ENCODE assay signal across 29 cellular contexts in genomic region chr2:201777043-201777442, GRCh38. TPM values are rescaled to one million over a fixed set of nuclear protein-coding genes. Genes with fewer than 3 reads are reported as not detected.
DNase-seq lines count a peak whose midpoint lies in the region; ATAC-seq and TF ChIP-seq lines count a peak whose summit lies in the region.
"Had no signal": no experiment of that assay in that cellular context is flagged by ENCODE, and none has a peak within 500 bp of the region (broad histone marks: within the 10 kb centered on the region; RNA-seq: fewer than 3 reads in every experiment).

No MANE protein-coding gene starts in this region.

- H3K9me2 ChIP-seq in SK-N-SH: no peaks in the 10 kb centered on the region

- H3K36me3 ChIP-seq in SK-N-SH (replicated peaks in 1 of 2; ENCODE audit: control insufficient read depth in 1 of 2, insufficient read depth in 2 of 2, low read length in 1 of 2) (peaks cover 0 to 4% of the 10 kb centered on the region in 2 experiments), mesenchymal stem cell (ENCODE audit: control insufficient read depth in 1 of 2, insufficient read depth in 2 of 2, low read depth in 1 of 2, low read length in 2 of 2) (no peaks in the 10 kb centered on the region)
- H3K36me3 ChIP-seq: ascending aorta, BE2C, esophagus squamous epithelium, ovary, thoracic aorta had no signal

- H3K4me2 ChIP-seq in SK-N-SH: peak overlapping the region; percentile 30; the same call in 1 of the 2 replicates
- H3K4me2 ChIP-seq in mesenchymal stem cell (ENCODE audit: low read length, poor library complexity, severe bottlenecking): no peak overlapping the region

- TF ChIP-seq EP300 in SK-N-SH (IDR thresholded peaks at IDR 0.05; ENCODE audit: borderline replicate concordance in 1 of 2, low read depth in 1 of 2, low read length in 1 of 2): no peak

- H2BK5ac ChIP-seq in mesenchymal stem cell (ENCODE audit: low read depth, low read length, poor library complexity, severe bottlenecking): no peak overlapping the region

- no peak overlapping the region for H2BK12ac ChIP-seq in mesenchymal stem cell (ENCODE audit: low read length in 2 of 2)

- CTCF ChIA-PET in SK-N-SH (lab: Yijun Ruan, JAX): interaction anchor here (1.1 to 2.2 kb wide), 4 partner anchors 9 to 545 kb away, joined by 3 to 7 read pairs (median 3); no protein-coding TSS in a partner anchor

- no peak overlapping the region for H3K18ac ChIP-seq in mesenchymal stem cell (ENCODE audit: low read depth in 1 of 2, low read length in 2 of 2)

- H3K4me3 ChIP-seq in SK-N-SH (ENCODE audit: low read depth in 2 of 2, low read length in 1 of 2) (no peak overlapping the region), mesenchymal stem cell (ENCODE audit: insufficient read depth in 1 of 2, low read depth in 1 of 2, low read length in 2 of 2) (no peak overlapping the region), lower leg skin (ENCODE audit: low read depth, poor library complexity, severe bottlenecking) (no peak overlapping the region)
- H3K4me3 ChIP-seq: ascending aorta, esophagus squamous epithelium, ovary, thoracic aorta had no signal

- peaks cover 85% of the 10 kb centered on the region for H3K79me2 ChIP-seq in SK-N-SH (ENCODE audit: insufficient read depth)

- H3K9ac ChIP-seq in SK-N-SH: no peak overlapping the region
- no peak overlapping the region for H3K9ac ChIP-seq in mesenchymal stem cell (ENCODE audit: low read length)

- no peak for TF ChIP-seq POLR2A in lower leg skin (IDR thresholded peaks at IDR 0.05)

- peaks cover 6% of the 10 kb centered on the region for H3K79me1 ChIP-seq in mesenchymal stem cell (replicated peaks; ENCODE audit: low read length, poor library complexity, severe bottlenecking)

- H2BK15ac ChIP-seq in mesenchymal stem cell (ENCODE audit: low read depth, poor library complexity, severe bottlenecking): no peak overlapping the region

- ATAC-seq in SK-N-SH treated with all-trans-retinoic acid at 6 μM for 48 hours: no peak
- ATAC-seq: activated CD8-positive, alpha-beta memory T cell treated with anti-CD3 and anti-CD28 coated beads, Interleukin-2, amount 10 ng/mL, durations not matched to agents 7 days and 5 days; effector memory CD8-positive, alpha-beta T cell; HCT116; naive thymus-derived CD4-positive, alpha-beta T cell; stimulated activated effector memory CD8-positive, alpha-beta T cell treated with anti-CD3 and anti-CD28 coated beads, Interleukin-12 subunit alpha, Interleukin-12 subunit beta, amount 100 ng/mL, for 72 hours had no signal

- POLR2A ChIA-PET in SK-N-SH (lab: Yijun Ruan, JAX): no interaction called here

- H3F3A ChIP-seq in SK-N-SH (replicated peaks; ENCODE audit: insufficient read depth): peaks cover 4% of the 10 kb centered on the region

- intact Hi-C loops in lower leg skin (cut with DNase I; ENCODE audit: low total_unique reads): no loop called here

- H3K4ac ChIP-seq in mesenchymal stem cell (ENCODE audit: low read depth in 1 of 2, low read length in 2 of 2): no peak overlapping the region

- TF ChIP-seq RAD21 in SK-N-SH (IDR thresholded peaks at IDR 0.05; ENCODE audit: low read length): no peak

- no peak overlapping the region for H3K14ac ChIP-seq in mesenchymal stem cell (ENCODE audit: low read length in 2 of 2)

- H3K23ac ChIP-seq in mesenchymal stem cell (ENCODE audit: low read length in 2 of 2): no peak overlapping the region

- H4K20me1 ChIP-seq in SK-N-SH (ENCODE audit: insufficient read depth): peaks cover 23% of the 10 kb centered on the region; the same call in 1 of the 2 replicates

- peak overlapping the region in 1 of 2 experiments; percentile 11; a peak in 1 of 4 replicates for H3K27ac ChIP-seq in SK-N-SH (ENCODE audit: low read depth in 2 of 2, low read length in 1 of 2)
- no peak overlapping the region for H3K27ac ChIP-seq in mesenchymal stem cell (ENCODE audit: low read length, poor library complexity, severe bottlenecking)
- H3K27ac ChIP-seq: 22Rv1, ascending aorta, esophagus squamous epithelium, ovary, thoracic aorta had no signal

- TF ChIP-seq CTCF in SK-N-SH (IDR thresholded peaks at IDR 0.05) (no peak), lower leg skin (IDR thresholded peaks at IDR 0.05) (no peak)

- DNase-seq in SK-N-SH (no peak), astrocyte of the hippocampus (ENCODE audit: low read depth, low spot score) (peak; percentile 37), mesenchymal stem cell (peak; percentile 28), NCI-H510A (lab: John Stamatoyannopoulos, UW) (no peak), NCI-H1930 (lab: John Stamatoyannopoulos, UW) (no peak), lower leg skin (ENCODE audit: low spot score in 2 of 2) (no peak), pons (ENCODE audit: low spot score) (no peak)
- DNase-seq: activated CD4-positive, alpha-beta T cell treated with anti-CD3 and anti-CD28 coated beads, Interleukin-2, amount 10 ng/mL, durations not matched to agents 24 days and 14 days; activated CD8-positive, alpha-beta memory T cell treated with anti-CD3 and anti-CD28 coated beads, Interleukin-2, amount 10 ng/mL, durations not matched to agents 7 days and 5 days; BE2C; DMS79; effector memory CD8-positive, alpha-beta T cell; esophagus squamous epithelium; KG1; kidney glomerular epithelial cell; naive thymus-derived CD4-positive, alpha-beta T cell; NCI-H2171 treated with DMSO at 0.1 percent for 48 hours; NCI-H526 treated with DMSO at 0.1 percent for 48 hours; ovary; stimulated activated CD4-positive, alpha-beta T cell treated with anti-CD3 and anti-CD28 coated beads, Interleukin-1b, Interleukin-23, amount 100 ng/mL, for 48 hours; T-helper 2 cell had no signal

- H2AFZ ChIP-seq in SK-N-SH (ENCODE audit: low read depth) (no peak overlapping the region), mesenchymal stem cell (ENCODE audit: low read depth, low read length) (no peak overlapping the region)

- no peak overlapping the region for H2BK120ac ChIP-seq in mesenchymal stem cell (ENCODE audit: low read depth, low read length)

- H3K27me3 ChIP-seq in SK-N-SH (ENCODE audit: insufficient read depth) (no peaks in the 10 kb centered on the region), mesenchymal stem cell (ENCODE audit: control insufficient read depth in 1 of 2, insufficient read depth in 1 of 2, low read length in 2 of 2) (no peaks in the 10 kb centered on the region)
- H3K27me3 ChIP-seq: ascending aorta, BE2C, esophagus squamous epithelium, ovary had no signal

- H4K8ac ChIP-seq in mesenchymal stem cell (ENCODE audit: low read length): no peak overlapping the region

- H3K9me3 ChIP-seq in SK-N-SH (no peaks in the 10 kb centered on the region), mesenchymal stem cell (ENCODE audit: control insufficient read depth, low read length) (no peaks in the 10 kb centered on the region)
- H3K9me3 ChIP-seq: ascending aorta, BE2C, esophagus squamous epithelium, ovary, thoracic aorta had no signal

- H3K4me1 ChIP-seq in SK-N-SH (ENCODE audit: control insufficient read depth in 1 of 2, insufficient read depth in 2 of 2, low read depth in 1 of 2, low read length in 1 of 2) (peaks cover 15 to 37% of the 10 kb centered on the region in 2 experiments), mesenchymal stem cell (ENCODE audit: control insufficient read depth, insufficient read depth, low read depth, low read length) (peaks cover 5% of the 10 kb centered on the region)
- H3K4me1 ChIP-seq: BE2C had no signal

- no peak overlapping the region for H4K91ac ChIP-seq in mesenchymal stem cell (ENCODE audit: low read length)

- no peak overlapping the region for H2AK5ac ChIP-seq in mesenchymal stem cell (ENCODE audit: low read length, severe bottlenecking)

TF ChIP-seq in SK-N-SH, 30 proteins besides CTCF, POLR2A, EP300 and RAD21 (continues in another document):
- TF ChIP-seq TEAD4 (IDR thresholded peaks at IDR 0.05; ENCODE audit: borderline replicate concordance, insufficient read depth) (no peak), RFX5 (IDR thresholded peaks at IDR 0.05; ENCODE audit: low read length) (no peak), SIN3A (IDR thresholded peaks at IDR 0.05; ENCODE audit: borderline replicate concordance, low read depth, low read length) (no peak), POLR2AphosphoS5 (IDR thresholded peaks at IDR 0.05; ENCODE audit: low read depth, low read length) (no peak), RCOR1 (IDR thresholded peaks at IDR 0.05; ENCODE audit: low read length) (no peak)

TF ChIP-seq in SK-N-SH treated with all-trans-retinoic acid at 6 μM for 48 hours, 23 proteins besides CTCF, POLR2A, EP300 and RAD21 (continues in another document):
- TF ChIP-seq CSDC2 (CRISPR knock-in tag; IDR thresholded peaks at IDR 0.05) (no peak), GLIS3 (CRISPR knock-in tag; IDR thresholded peaks at IDR 0.05) (no peak), POU6F1 (CRISPR knock-in tag; IDR thresholded peaks at IDR 0.05; ENCODE audit: borderline replicate concordance, low read depth) (no peak), ZC3H10 (CRISPR knock-in tag; IDR thresholded peaks at IDR 0.05) (no peak), ZFP3 (CRISPR knock-in tag; IDR thresholded peaks at IDR 0.05) (no peak), OSR1 (CRISPR knock-in tag; IDR thresholded peaks at IDR 0.05) (no peak)

RNA-seq across cellular contexts. Expression of gene ALS2, which starts 3.7 kb away (rescaled TPM):
- polyA plus RNA-seq in SK-N-SH (2012; rRNA removed): 11.6 and 18.5 TPM in 2 replicates
- polyA plus RNA-seq in SK-N-SH (2012; cell fraction: cytosol; rRNA removed): 13.0 and 14.1 TPM in 2 replicates
- 13.8 and 26.9 TPM in 2 replicates for polyA plus RNA-seq in SK-N-SH (2012; cell fraction: nucleus; rRNA removed)
- 15.3 TPM for polyA plus RNA-seq in mesenchymal stem cell (2013, experiment 1 of 2)
- polyA plus RNA-seq in mesenchymal stem cell (2013, experiment 2 of 2): 16.0 TPM
- total RNA-seq in lower leg skin: 10 to 100 TPM in 3 of 4 donors, 1 to 10 TPM in 1; 8.6 to 26.4 (median 17.9) TPM

RNA-seq across cellular contexts. Expression of gene CDK15, which starts 29.3 kb away (rescaled TPM):
- polyA plus RNA-seq in SK-N-SH (2012; rRNA removed): 1.8 and 2.5 TPM in 2 replicates
- 2.3 and 2.4 TPM in 2 replicates for polyA plus RNA-seq in SK-N-SH (2012; cell fraction: cytosol; rRNA removed)
- 3.0 and 4.6 TPM in 2 replicates for polyA plus RNA-seq in SK-N-SH (2012; cell fraction: nucleus; rRNA removed)
- polyA plus RNA-seq in mesenchymal stem cell (2013, experiment 1 of 2): 6.9 TPM
- polyA plus RNA-seq in mesenchymal stem cell (2013, experiment 2 of 2): 6.9 TPM
- total RNA-seq in lower leg skin: under 1 TPM; 0.27 to 0.91 (median 0.38) TPM
- total RNA-seq: activated CD4-positive, alpha-beta T cell treated with anti-CD3 and anti-CD28 coated beads, Interleukin-2, amount 10 ng/mL, durations not matched to agents 24 days and 14 days; activated CD8-positive, alpha-beta memory T cell treated with anti-CD3 and anti-CD28 coated beads, Interleukin-2, amount 10 ng/mL, durations not matched to agents 7 days and 5 days; activated T-helper 1 cell treated with anti-CD3 and anti-CD28 coated beads, Interleukin-12 subunit alpha, Interleukin-12 subunit beta, Interleukin-2, Interleukin-4 antibody, amounts not matched to agents 30 ng/mL and 10 ng/mL and 1 ng/mL, durations not matched to agents 14 hours and 24 hours and 36 hours; HT-29; naive thymus-derived CD4-positive, alpha-beta T cell had no signal
- polyA plus RNA-seq: naive thymus-derived CD4-positive, alpha-beta T cell had no signal

Comparison
In these comparisons a context has a peak if more than half of its experiments do, and no peak if none do; other contexts are left out.
1. DNase-seq: peak in astrocyte of the hippocampus (single experiment) and mesenchymal stem cell (single experiment); none in SK-N-SH (single experiment), NCI-H510A (single experiment), NCI-H1930 (0 of 2), lower leg skin (0 of 2) and pons (single experiment).